Comparison of ENCODE assay signal across 10 cellular contexts in the genomic region with DNA sequence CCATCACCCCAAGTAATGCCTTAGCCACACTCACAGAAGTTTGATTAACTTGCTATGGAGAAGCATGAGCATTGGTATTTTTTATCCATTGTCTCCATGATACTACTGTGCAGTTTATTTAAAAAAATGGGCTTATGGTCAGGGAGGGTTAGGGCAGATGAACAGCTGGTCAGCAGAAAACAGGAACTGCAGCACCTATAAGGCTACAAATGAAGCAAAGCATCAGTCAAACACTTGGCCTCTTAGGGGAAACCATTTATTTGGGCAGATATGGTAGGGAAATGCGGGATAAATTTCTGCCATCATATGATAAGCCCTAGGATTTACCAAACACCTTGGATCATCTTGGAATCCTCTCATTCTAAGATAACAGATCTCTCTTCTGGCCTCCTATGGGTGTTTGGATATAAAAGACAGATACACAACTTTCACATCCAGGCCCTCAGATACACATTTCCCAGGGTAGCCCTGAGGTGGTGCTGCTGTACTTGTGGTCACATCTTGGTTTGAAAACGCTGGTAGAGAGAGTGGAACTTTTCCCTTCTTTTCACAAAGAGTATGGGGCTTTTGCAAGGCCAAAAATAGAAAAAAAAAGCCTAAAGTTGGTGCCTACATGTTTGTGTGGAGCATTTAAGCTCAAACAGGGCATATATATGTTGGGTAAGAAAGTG. TPM values are rescaled to one million over a fixed set of nuclear protein-coding genes. Genes with fewer than 3 reads are reported as not detected.
DNase-seq lines count a peak whose midpoint lies in the region; ATAC-seq lines count a peak whose summit lies in the region.
"Had no signal": no experiment of that assay in that cellular context is flagged by ENCODE, and none has a peak within 500 bp of the region (broad histone marks: within the 10 kb centered on the region; RNA-seq: fewer than 3 reads in every experiment).

No MANE protein-coding gene starts in this region.

- DNase-seq in GM03348 (ENCODE audit: low spot score) (peak; percentile 13), LHCN-M2 (ENCODE audit: low read depth) (peak; percentile 51), astrocyte of the hippocampus (ENCODE audit: low read depth, low spot score) (peak; percentile 58), left lobe of liver (ENCODE audit: low spot score) (no peak), D341Med (ENCODE audit: low spot score) (no peak)
- DNase-seq: effector memory CD8-positive, alpha-beta T cell; PC-9 had no signal

- ATAC-seq in left lobe of liver (peak; percentile 72), GM18867 (IDR thresholded peaks at IDR 0.05; ENCODE audit: unreplicated experiment) (no peak), HG03039 (IDR thresholded peaks at IDR 0.05; ENCODE audit: unreplicated experiment) (no peak), GM18517 (IDR thresholded peaks at IDR 0.05; ENCODE audit: unreplicated experiment) (no peak)
- ATAC-seq: effector memory CD8-positive, alpha-beta T cell had no signal

RNA-seq across cellular contexts. Expression of gene AHI1, which starts 42.8 kb away (rescaled TPM):
- 25.3 and 30.1 TPM in 2 replicates for total RNA-seq in LHCN-M2 (2014; rRNA removed)
- polyA plus RNA-seq in LHCN-M2 (2012), result 6.8 TPM
- total RNA-seq in left lobe of liver, result 10.2 TPM

Comparison
In these comparisons a context has a peak if more than half of its experiments do, and no peak if none do; other contexts are left out.
1. DNase-seq: peak in GM03348 (single experiment), LHCN-M2 (single experiment) and astrocyte of the hippocampus (single experiment); none in left lobe of liver (single experiment) and D341Med (single experiment).